In genomic region chr16:88514526-88514925, GRCh38 we compare ENCODE assay signal across 21 cellular contexts. TPM values are rescaled to one million over a fixed set of nuclear protein-coding genes. Genes with fewer than 3 reads are reported as not detected.
DNase-seq lines count a peak whose midpoint lies in the region; TF ChIP-seq lines count a peak whose summit lies in the region.
"Had no signal": no experiment of that assay in that cellular context is flagged by ENCODE, and none has a peak within 500 bp of the region (broad histone marks: within the 10 kb centered on the region; RNA-seq: fewer than 3 reads in every experiment).

No MANE protein-coding gene starts in this region.

- no peak overlapping the region for H3K4me3 ChIP-seq in foreskin fibroblast (ENCODE audit: low read depth in 1 of 2, low read length in 2 of 2)
- H3K4me3 ChIP-seq: BLaER1 treated with 17β-estradiol and CSF1 and Interleukin-3, amounts not matched to agents 10 nM and 100 nM; GM12878; GM23248 had no signal

- DNase-seq in activated naive CD4-positive, alpha-beta T cell treated with anti-CD3 and anti-CD28 coated beads, Interleukin-2, amount 10 ng/mL, durations not matched to agents 7 days and 5 days: no peak
- no peak for DNase-seq in activated naive CD4-positive, alpha-beta T cell treated with anti-CD3 and anti-CD28 coated beads for 36 hours
- DNase-seq in mesothelial cell of epicardium (ENCODE audit: low spot score in 2 of 2, unreplicated experiment in 2 of 2) (no peak), progenitor cell of endocrine pancreas (ENCODE audit: low spot score, unreplicated experiment) (no peak), foreskin fibroblast (no peak), superior temporal gyrus (ENCODE audit: extremely low spot score) (no peak)
- DNase-seq: ACHN; AML-193; BE2C; CD4-positive, alpha-beta T cell; CD8-positive, alpha-beta memory T cell; DMS 273 treated with DMSO at 0.1 percent for 48 hours; DMS79; EL; GDM1; GM23248; H7; HCEC 1CT had no signal

- no peaks in the 10 kb centered on the region for H3K4me1 Mint-ChIP-seq in activated naive CD4-positive, alpha-beta T cell treated with anti-CD3 and anti-CD28 coated beads, Interleukin-2, amount 10 ng/mL, durations not matched to agents 7 days and 5 days
- H3K4me1 Mint-ChIP-seq in activated naive CD4-positive, alpha-beta T cell treated with anti-CD3 and anti-CD28 coated beads for 36 hours (ENCODE audit: low read depth): no peaks in the 10 kb centered on the region
- H3K4me1 Mint-ChIP-seq in mesothelial cell of epicardium (peaks cover 35% of the 10 kb centered on the region), progenitor cell of endocrine pancreas (ENCODE audit: low read depth) (peaks cover 25% of the 10 kb centered on the region)
- H3K4me1 Mint-ChIP-seq: CD14-positive monocyte; CD8-positive, alpha-beta memory T cell had no signal

- intact Hi-C loops in activated naive CD4-positive, alpha-beta T cell treated with anti-CD3 and anti-CD28 coated beads for 36 hours (cut with micrococcal nuclease): no loop called here

- peaks cover 2% of the 10 kb centered on the region for H3K36me3 Mint-ChIP-seq in activated naive CD4-positive, alpha-beta T cell treated with anti-CD3 and anti-CD28 coated beads, Interleukin-2, amount 10 ng/mL, durations not matched to agents 7 days and 5 days
- no peaks in the 10 kb centered on the region for H3K36me3 Mint-ChIP-seq in activated naive CD4-positive, alpha-beta T cell treated with anti-CD3 and anti-CD28 coated beads for 36 hours (ENCODE audit: low read depth)
- H3K36me3 Mint-ChIP-seq in mesothelial cell of epicardium: peaks cover 6% of the 10 kb centered on the region
- H3K36me3 Mint-ChIP-seq in progenitor cell of endocrine pancreas (ENCODE audit: insufficient read depth): peaks cover 24% of the 10 kb centered on the region
- H3K36me3 Mint-ChIP-seq: CD14-positive monocyte had no signal

- no peaks in the 10 kb centered on the region for H3K27me3 Mint-ChIP-seq in activated naive CD4-positive, alpha-beta T cell treated with anti-CD3 and anti-CD28 coated beads, Interleukin-2, amount 10 ng/mL, durations not matched to agents 7 days and 5 days
- H3K27me3 Mint-ChIP-seq in activated naive CD4-positive, alpha-beta T cell treated with anti-CD3 and anti-CD28 coated beads for 36 hours (ENCODE audit: low read depth): no peaks in the 10 kb centered on the region
- no peaks in the 10 kb centered on the region for H3K27me3 Mint-ChIP-seq in mesothelial cell of epicardium (ENCODE audit: low read depth)
- no peaks in the 10 kb centered on the region for H3K27me3 Mint-ChIP-seq in progenitor cell of endocrine pancreas
- H3K27me3 Mint-ChIP-seq: CD4-positive, alpha-beta T cell; CD8-positive, alpha-beta memory T cell had no signal

- H3K4me3 Mint-ChIP-seq in activated naive CD4-positive, alpha-beta T cell treated with anti-CD3 and anti-CD28 coated beads, Interleukin-2, amount 10 ng/mL, durations not matched to agents 7 days and 5 days: no peak overlapping the region
- no peak overlapping the region for H3K4me3 Mint-ChIP-seq in activated naive CD4-positive, alpha-beta T cell treated with anti-CD3 and anti-CD28 coated beads for 36 hours
- H3K4me3 Mint-ChIP-seq in mesothelial cell of epicardium: no peak overlapping the region
- no peak overlapping the region for H3K4me3 Mint-ChIP-seq in progenitor cell of endocrine pancreas (ENCODE audit: low read depth)
- H3K4me3 Mint-ChIP-seq: CD14-positive monocyte; CD4-positive, alpha-beta T cell had no signal

- peaks cover 9% of the 10 kb centered on the region for H3K9me3 Mint-ChIP-seq in activated naive CD4-positive, alpha-beta T cell treated with anti-CD3 and anti-CD28 coated beads, Interleukin-2, amount 10 ng/mL, durations not matched to agents 7 days and 5 days
- H3K9me3 Mint-ChIP-seq in activated naive CD4-positive, alpha-beta T cell treated with anti-CD3 and anti-CD28 coated beads for 36 hours: no peaks in the 10 kb centered on the region
- peaks cover 4% of the 10 kb centered on the region for H3K9me3 Mint-ChIP-seq in mesothelial cell of epicardium
- no peaks in the 10 kb centered on the region for H3K9me3 Mint-ChIP-seq in progenitor cell of endocrine pancreas (ENCODE audit: low read depth)
- H3K9me3 Mint-ChIP-seq: CD4-positive, alpha-beta T cell had no signal

- TF ChIP-seq CTCF in mesothelial cell of epicardium (IDR thresholded peaks at IDR 0.05; ENCODE audit: unreplicated experiment) (no peak), progenitor cell of endocrine pancreas (IDR thresholded peaks at IDR 0.05; ENCODE audit: unreplicated experiment) (no peak), foreskin fibroblast (IDR thresholded peaks at IDR 0.05; ENCODE audit: low read depth, low read length) (no peak)

- H3K27ac Mint-ChIP-seq in activated naive CD4-positive, alpha-beta T cell treated with anti-CD3 and anti-CD28 coated beads, Interleukin-2, amount 10 ng/mL, durations not matched to agents 7 days and 5 days: peak overlapping the region; percentile 49
- H3K27ac Mint-ChIP-seq in activated naive CD4-positive, alpha-beta T cell treated with anti-CD3 and anti-CD28 coated beads for 36 hours: no peak overlapping the region
- peak overlapping the region; percentile 73 for H3K27ac Mint-ChIP-seq in mesothelial cell of epicardium
- H3K27ac Mint-ChIP-seq in progenitor cell of endocrine pancreas: peak overlapping the region; percentile 41
- H3K27ac Mint-ChIP-seq: CD14-positive monocyte; CD4-positive, alpha-beta T cell had no signal

- CTCF ChIA-PET in activated naive CD4-positive, alpha-beta T cell treated with anti-CD3 and anti-CD28 coated beads, Interleukin-2, amount 10 ng/mL, durations not matched to agents 7 days and 5 days (lab: Charles Lee): no interaction called here
- CTCF ChIA-PET in activated naive CD4-positive, alpha-beta T cell treated with anti-CD3 and anti-CD28 coated beads for 36 hours (lab: Charles Lee): no interaction called here

RNA-seq across cellular contexts. Expression of gene ZC3H18, which starts 55.7 kb away (rescaled TPM):
- 10 to 100 TPM; 55.8 to 58.5 TPM for total RNA-seq in activated naive CD4-positive, alpha-beta T cell treated with anti-CD3 and anti-CD28 coated beads for 36 hours
- 59.9 to 64.9 TPM (median 62.2 TPM) in 3 replicates for total RNA-seq in mesothelial cell of epicardium
- total RNA-seq in progenitor cell of endocrine pancreas: 67.5 and 70.7 TPM in 2 replicates
